Comparison of ENCODE assay signal across 8 cellular contexts in genomic region chr17:34252138-34252889, GRCh38. TPM values are rescaled to one million over a fixed set of nuclear protein-coding genes. Genes with fewer than 3 reads are reported as not detected.
DNase-seq lines count a peak whose midpoint lies in the region; TF ChIP-seq lines count a peak whose summit lies in the region.

No MANE protein-coding gene starts in this region.

- peaks cover 76% of the 10 kb centered on the region for H3F3A ChIP-seq in GM23248 (ENCODE audit: insufficient read depth)

- in situ Hi-C loops in GM23248 (cut with MboI): no loop called here

- TF ChIP-seq POLR2A in adrenal gland (IDR thresholded peaks at IDR 0.05): no peak

- peak; percentile 81 for DNase-seq in A172 (ENCODE audit: low spot score)
- DNase-seq in GM23248: peak; percentile 88
- DNase-seq in adrenal gland: peak; percentile 84 to 98 (median 96)
- DNase-seq in right atrium auricular region (ENCODE audit: low spot score): peak; percentile 98
- peak; percentile 78 for DNase-seq in skeletal muscle cell (ENCODE audit: low read depth)
- DNase-seq in activated CD4-positive, alpha-beta T cell treated with anti-CD3 and anti-CD28 coated beads, Interleukin-2, amount 50 U/mL, for 4 hours: no peak
- DNase-seq in NCI-H2171 (lab: John Stamatoyannopoulos, UW): no peak
- DNase-seq in NCI-H187 treated with DMSO at 0.1 percent for 48 hours (lab: John Stamatoyannopoulos, UW): no peak

- 0 out of 2 replicates have a peak overlapping the region, but pooled peaks have one; percentile 10 for H2AFZ ChIP-seq in GM23248

- H3K4me1 ChIP-seq in GM23248 (ENCODE audit: insufficient read depth) (peaks cover 75% of the 10 kb centered on the region), adrenal gland (replicated peaks in 1 of 2) (peaks cover 69 to 73% of the 10 kb centered on the region in 2 donors), right atrium auricular region (peaks cover 0 to 97% of the 10 kb centered on the region in 2 donors)

- H3K4me2 ChIP-seq in GM23248 (ENCODE audit: unreplicated experiment): peak overlapping the region; percentile 77

- H3K9ac ChIP-seq in GM23248: peak overlapping the region; percentile 65

- H3K36me3 ChIP-seq in GM23248 (ENCODE audit: low read depth): no peaks in the 10 kb centered on the region
- no peaks in the 10 kb centered on the region for H3K36me3 ChIP-seq in adrenal gland (replicated peaks in 1 of 2)
- H3K36me3 ChIP-seq in right atrium auricular region: no peaks in the 10 kb centered on the region

- TF ChIP-seq CTCF in adrenal gland (IDR thresholded peaks at IDR 0.05): no peak
- TF ChIP-seq CTCF in right atrium auricular region (IDR thresholded peaks at IDR 0.05): no peak

- no peaks in the 10 kb centered on the region for H3K79me2 ChIP-seq in GM23248 (ENCODE audit: insufficient read depth)

- WGBS in GM23248 (ENCODE audit: low coverage in 1 of 2, low lambda C conversion rate in 2 of 2, missing lambda C conversion rate in 2 of 2), 2 experiments: 5 to 9% methylated on average over 10 of the region's 10 CpGs
- 15 to 33% (median 24%) methylated on average over 7 to 10 of the region's 10 CpGs for WGBS in adrenal gland, 4 donors

- intact Hi-C loops in adrenal gland (cut with DNase I): loop anchor here in 1 of 2 donors (5.0 kb wide), 1 partner anchor 65 kb away; the partner anchor contains the start of gene CCL8

- no peaks in the 10 kb centered on the region for H3K9me2 ChIP-seq in GM23248 (ENCODE audit: insufficient read depth)

- no peaks in the 10 kb centered on the region for H4K20me1 ChIP-seq in GM23248 (ENCODE audit: insufficient read depth)

- H3K9me3 ChIP-seq in GM23248 (ENCODE audit: low read depth) (no peaks in the 10 kb centered on the region), adrenal gland (replicated peaks in 1 of 3) (no peaks in the 10 kb centered on the region), right atrium auricular region (no peaks in the 10 kb centered on the region)

- H3K27me3 ChIP-seq in GM23248 (replicated peaks; ENCODE audit: insufficient read depth) (no peaks in the 10 kb centered on the region), adrenal gland (no peaks in the 10 kb centered on the region), right atrium auricular region (no peaks in the 10 kb centered on the region)

- H3K27ac ChIP-seq in GM23248: peak overlapping the region; percentile 95
- peak overlapping the region in 4 of 5 donors; percentile 64 to 84 (median 68) for H3K27ac ChIP-seq in adrenal gland
- H3K27ac ChIP-seq in right atrium auricular region: peak overlapping the region; percentile 73 to 87

- H3K4me3 ChIP-seq in GM23248 (peak overlapping the region; percentile 78), adrenal gland (no peak overlapping the region), right atrium auricular region (no peak overlapping the region), skeletal muscle cell (ENCODE audit: low read depth, low read length) (no peak overlapping the region)

RNA-seq across cellular contexts. Expression of gene CCL2, which starts 2.8 kb away (rescaled TPM):
- total RNA-seq in A172 (2014; rRNA removed; shearing (Covaris generic)): 26.2 and 27.3 TPM in 2 replicates
- 28.3 and 33.1 TPM in 2 replicates for total RNA-seq in GM23248 (2014; rRNA removed; shearing (Covaris generic))
- polyA plus RNA-seq in GM23248 (2016; fragmentation: Nextera tagmentation; extraction: Ambion mirVana): 111 and 115 TPM in 2 replicates
- 100 to 1,000 TPM in 3 of 8 donors, 10 to 100 TPM in 5; 11.4 to 241 (median 72.2) TPM for total RNA-seq in adrenal gland
- polyA plus RNA-seq in adrenal gland: 100 to 1,000 TPM in 2 of 3 donors, 10 to 100 TPM in 1; 64.3 to 330 (median 121) TPM
- total RNA-seq in right atrium auricular region: 100 to 1,000 TPM in 1 of 2 donors, 10 to 100 TPM in 1; 46.3 to 118 TPM

RNA-seq across cellular contexts. Expression of gene CCL7, which starts 17.7 kb away (rescaled TPM):
- not detected in 2 replicates for total RNA-seq in A172 (2014; rRNA removed; shearing (Covaris generic))
- total RNA-seq in GM23248 (2014; rRNA removed; shearing (Covaris generic)): 4.9 and 7.3 TPM in 2 replicates
- polyA plus RNA-seq in GM23248 (2016; fragmentation: Nextera tagmentation; extraction: Ambion mirVana): 2.4 and 2.7 TPM in 2 replicates
- 1 to 10 TPM in 1 of 8 donors, not detected in 7; 2.2 TPM for total RNA-seq in adrenal gland
- polyA plus RNA-seq in adrenal gland: under 1 TPM in 2 of 3 donors, not detected in 1; 0.64 to 0.74 TPM
- not detected for total RNA-seq in right atrium auricular region

RNA-seq across cellular contexts. Expression of gene CCL11, which starts 33.2 kb away (rescaled TPM):
- not detected in 2 replicates for total RNA-seq in A172 (2014; rRNA removed; shearing (Covaris generic))
- total RNA-seq in GM23248 (2014; rRNA removed; shearing (Covaris generic)): not detected in 2 replicates
- not detected in 2 replicates for polyA plus RNA-seq in GM23248 (2016; fragmentation: Nextera tagmentation; extraction: Ambion mirVana)
- under 1 TPM in 2 of 8 donors, not detected in 6; 0.36 to 0.53 TPM for total RNA-seq in adrenal gland
- under 1 TPM; 0.24 to 0.88 (median 0.56) TPM for polyA plus RNA-seq in adrenal gland
- 1 to 10 TPM in 1 of 2 donors, under 1 TPM in 1; 0.75 to 1.6 TPM for total RNA-seq in right atrium auricular region

Comparison
In these comparisons a context has a peak if more than half of its experiments do, and no peak if none do; other contexts are left out.
1. DNase-seq: peak in A172 (single experiment), GM23248 (single experiment), adrenal gland (7 of 7), right atrium auricular region (single experiment) and skeletal muscle cell (single experiment); none in activated CD4-positive, alpha-beta T cell treated with anti-CD3 and anti-CD28 coated beads, Interleukin-2, amount 50 U/mL, for 4 hours (0 of 2), NCI-H2171 (single experiment) and NCI-H187 treated with DMSO at 0.1 percent for 48 hours (single experiment).
2. Peak in every context shown above with its lines, with median percentiles within 50 percentile points of each other: H3K27ac ChIP-seq.